In genomic region chr1:80779278-80779677, GRCh38 we compare ENCODE assay signal across 23 cellular contexts.
"Had no signal": no experiment of that assay in that cellular context is flagged by ENCODE, and none has a peak within 500 bp of the region (broad histone marks: within the 10 kb centered on the region; RNA-seq: fewer than 3 reads in every experiment).

No MANE protein-coding gene starts in this region.

- H3K27ac Mint-ChIP-seq: activated B cell treated with CpG ODN at 0.5 μM for 24 hours; activated CD8-positive, alpha-beta T cell treated with anti-CD3 and anti-CD28 coated beads for 36 hours; nephron progenitor cell; stimulated activated naive CD8-positive, alpha-beta T cell treated with anti-CD3 and anti-CD28 coated beads, Interleukin-15, Interleukin-2, amounts not matched to agents 100 ng/mL and 50 ng/mL, for 24 hours had no signal

- H3K9me3 Mint-ChIP-seq: activated B cell treated with CpG ODN at 0.5 μM for 24 hours had no signal

- H3K36me3 ChIP-seq: ascending aorta, prostate gland, right atrium auricular region, suprapubic skin, transverse colon, vagina had no signal

- H3K4me1 Mint-ChIP-seq: activated B cell treated with CpG ODN at 0.5 μM for 24 hours; central memory CD8-positive, alpha-beta T cell; nephron progenitor cell had no signal

- H3K4me1 ChIP-seq: ascending aorta, prostate gland, right atrium auricular region, suprapubic skin, transverse colon, vagina had no signal

- DNase-seq: activated B cell treated with CpG ODN at 0.5 μM for 24 hours; activated CD4-positive, alpha-beta T cell treated with anti-CD3 and anti-CD28 coated beads for 48 hours; activated CD8-positive, alpha-beta memory T cell treated with anti-CD3 and anti-CD28 coated beads, Interleukin-2, amount 50 U/mL, for 48 hours; activated CD8-positive, alpha-beta T cell treated with anti-CD3 and anti-CD28 coated beads for 36 hours; activated effector memory CD4-positive, alpha-beta T cell treated with anti-CD3 and anti-CD28 coated beads, Interleukin-2, amount 50 U/mL, for 16 hours; activated naive CD4-positive, alpha-beta T cell treated with anti-CD3 and anti-CD28 coated beads, Interleukin-2, amount 50 U/mL, for 16 hours; activated T-cell treated with anti-CD3 and anti-CD28 coated beads, Interleukin-2, amount 50 U/mL, for 48 hours; effector CD4-positive, alpha-beta T cell; hippocampal formation; islet precursor cell; left colon; midbrain; nephron progenitor cell; transverse colon had no signal

- H3K27me3 Mint-ChIP-seq: activated B cell treated with CpG ODN at 0.5 μM for 24 hours; activated CD8-positive, alpha-beta T cell treated with anti-CD3 and anti-CD28 coated beads for 36 hours; central memory CD8-positive, alpha-beta T cell; stimulated activated naive CD8-positive, alpha-beta T cell treated with anti-CD3 and anti-CD28 coated beads, Interleukin-15, Interleukin-2, amounts not matched to agents 100 ng/mL and 50 ng/mL, for 24 hours had no signal

- ATAC-seq: activated CD8-positive, alpha-beta T cell treated with anti-CD3 and anti-CD28 coated beads for 36 hours; left colon had no signal

- H3K27ac ChIP-seq: ascending aorta, coronary artery, prostate gland, right atrium auricular region, skin epidermis, suprapubic skin, transverse colon, vagina had no signal

- H3K4me3 ChIP-seq: ascending aorta, coronary artery, prostate gland, right atrium auricular region, skin epidermis, suprapubic skin, transverse colon, vagina had no signal

- H3K4me3 Mint-ChIP-seq: activated B cell treated with CpG ODN at 0.5 μM for 24 hours; activated CD8-positive, alpha-beta T cell treated with anti-CD3 and anti-CD28 coated beads for 36 hours; central memory CD8-positive, alpha-beta T cell; nephron progenitor cell; stimulated activated naive CD8-positive, alpha-beta T cell treated with anti-CD3 and anti-CD28 coated beads, Interleukin-15, Interleukin-2, amounts not matched to agents 100 ng/mL and 50 ng/mL, for 24 hours had no signal

- H3K9me3 ChIP-seq: ascending aorta, prostate gland, right atrium auricular region, suprapubic skin, transverse colon, vagina had no signal

- H3K27me3 ChIP-seq: ascending aorta, right atrium auricular region, suprapubic skin, transverse colon, vagina had no signal
